Comparison of ENCODE assay signal across 2 cellular contexts in genomic region chr17:15655162-15655561, GRCh38.
TF ChIP-seq lines count a peak whose summit lies in the region.

No MANE protein-coding gene starts in this region.

TF ChIP-seq in SK-N-SH, 30 proteins besides CTCF, POLR2A, EP300 and RAD21:
- TF ChIP-seq YY1 (IDR thresholded peaks at IDR 0.05; ENCODE audit: low read depth) (no peak), RCOR1 (IDR thresholded peaks at IDR 0.05; ENCODE audit: low read length) (no peak), MAX (IDR thresholded peaks at IDR 0.05; ENCODE audit: low read depth) (no peak), RFX5 (IDR thresholded peaks at IDR 0.05; ENCODE audit: low read length) (no peak), USF1 (IDR thresholded peaks at IDR 0.05; ENCODE audit: borderline replicate concordance, low read depth) (no peak), SIN3A (IDR thresholded peaks at IDR 0.05; ENCODE audit: borderline replicate concordance, low read depth, low read length) (no peak), NRF1 (IDR thresholded peaks at IDR 0.05; ENCODE audit: low read depth, low read length) (no peak), CHD2 (IDR thresholded peaks at IDR 0.05; ENCODE audit: low read length, partially characterized antibody) (no peak), FOSL2 (IDR thresholded peaks at IDR 0.05; ENCODE audit: borderline replicate concordance, low read depth) (no peak), TEAD4 (IDR thresholded peaks at IDR 0.05; ENCODE audit: borderline replicate concordance, insufficient read depth) (no peak), PBX3 (IDR thresholded peaks at IDR 0.05) (no peak), TAF1 (IDR thresholded peaks at IDR 0.05; ENCODE audit: borderline replicate concordance, low read depth, low read length) (no peak), FOXM1 (IDR thresholded peaks at IDR 0.05; ENCODE audit: low read depth) (no peak), POLR2AphosphoS5 (IDR thresholded peaks at IDR 0.05; ENCODE audit: low read depth, low read length) (no peak), RXRA (IDR thresholded peaks at IDR 0.05; ENCODE audit: borderline replicate concordance, low read depth) (no peak), TCF12 (IDR thresholded peaks at IDR 0.05) (no peak), REST (IDR thresholded peaks at IDR 0.05; ENCODE audit: low read depth, low read length) (no peak), GABPA (IDR thresholded peaks at IDR 0.05; ENCODE audit: low read depth) (no peak), EZH2phosphoT487 (IDR thresholded peaks at IDR 0.05; ENCODE audit: borderline replicate concordance, low read depth) (no peak)
TF ChIP-seq in SK-N-SH: peak in this region for 0.

TF ChIP-seq in SK-N-SH treated with all-trans-retinoic acid at 6 μM for 48 hours, 23 proteins besides CTCF, POLR2A, EP300 and RAD21:
- TF ChIP-seq CREB5 (CRISPR knock-in tag; IDR thresholded peaks at IDR 0.05; ENCODE audit: low read depth), result no peak
- no peak for TF ChIP-seq ESRRG (CRISPR knock-in tag; IDR thresholded peaks at IDR 0.05)
- TF ChIP-seq CSDC2 (CRISPR knock-in tag; IDR thresholded peaks at IDR 0.05), result no peak
- no peak for TF ChIP-seq RARB (CRISPR knock-in tag; IDR thresholded peaks at IDR 0.05)
- TF ChIP-seq TOX (CRISPR knock-in tag; IDR thresholded peaks at IDR 0.05; ENCODE audit: borderline replicate concordance), result no peak
- TF ChIP-seq CSRNP3 (CRISPR knock-in tag; IDR thresholded peaks at IDR 0.05), result no peak
- TF ChIP-seq ZFP30 (CRISPR knock-in tag; IDR thresholded peaks at IDR 0.05), result no peak
- no peak for TF ChIP-seq GLIS3 (CRISPR knock-in tag; IDR thresholded peaks at IDR 0.05)
- TF ChIP-seq ZNF70 (CRISPR knock-in tag; IDR thresholded peaks at IDR 0.05), result no peak
- no peak for TF ChIP-seq ZNF8 (CRISPR knock-in tag; IDR thresholded peaks at IDR 0.05)
- TF ChIP-seq ZFP3 (CRISPR knock-in tag; IDR thresholded peaks at IDR 0.05), result no peak
- no peak for TF ChIP-seq BACH2 (CRISPR knock-in tag; IDR thresholded peaks at IDR 0.05; ENCODE audit: borderline replicate concordance)
- TF ChIP-seq ZC3H10 (CRISPR knock-in tag; IDR thresholded peaks at IDR 0.05), result no peak
- no peak for TF ChIP-seq PPARA (CRISPR knock-in tag; IDR thresholded peaks at IDR 0.05; ENCODE audit: borderline replicate concordance)
- no peak for TF ChIP-seq POU6F1 (CRISPR knock-in tag; IDR thresholded peaks at IDR 0.05; ENCODE audit: borderline replicate concordance, low read depth)
- no peak for TF ChIP-seq ZNF565 (CRISPR knock-in tag; conservative IDR thresholded peaks at IDR 0.05; ENCODE audit: low read depth)
- TF ChIP-seq OSR1 (CRISPR knock-in tag; IDR thresholded peaks at IDR 0.05), result no peak
- no peak for TF ChIP-seq TCF4 (CRISPR knock-in tag; IDR thresholded peaks at IDR 0.05; ENCODE audit: borderline replicate concordance)
- TF ChIP-seq TSHZ2 (CRISPR knock-in tag; IDR thresholded peaks at IDR 0.05), result no peak
TF ChIP-seq in SK-N-SH treated with all-trans-retinoic acid at 6 μM for 48 hours: peak in this region for 0.
